2 cellular contexts compared by ENCODE assay signal in the genomic region with DNA sequence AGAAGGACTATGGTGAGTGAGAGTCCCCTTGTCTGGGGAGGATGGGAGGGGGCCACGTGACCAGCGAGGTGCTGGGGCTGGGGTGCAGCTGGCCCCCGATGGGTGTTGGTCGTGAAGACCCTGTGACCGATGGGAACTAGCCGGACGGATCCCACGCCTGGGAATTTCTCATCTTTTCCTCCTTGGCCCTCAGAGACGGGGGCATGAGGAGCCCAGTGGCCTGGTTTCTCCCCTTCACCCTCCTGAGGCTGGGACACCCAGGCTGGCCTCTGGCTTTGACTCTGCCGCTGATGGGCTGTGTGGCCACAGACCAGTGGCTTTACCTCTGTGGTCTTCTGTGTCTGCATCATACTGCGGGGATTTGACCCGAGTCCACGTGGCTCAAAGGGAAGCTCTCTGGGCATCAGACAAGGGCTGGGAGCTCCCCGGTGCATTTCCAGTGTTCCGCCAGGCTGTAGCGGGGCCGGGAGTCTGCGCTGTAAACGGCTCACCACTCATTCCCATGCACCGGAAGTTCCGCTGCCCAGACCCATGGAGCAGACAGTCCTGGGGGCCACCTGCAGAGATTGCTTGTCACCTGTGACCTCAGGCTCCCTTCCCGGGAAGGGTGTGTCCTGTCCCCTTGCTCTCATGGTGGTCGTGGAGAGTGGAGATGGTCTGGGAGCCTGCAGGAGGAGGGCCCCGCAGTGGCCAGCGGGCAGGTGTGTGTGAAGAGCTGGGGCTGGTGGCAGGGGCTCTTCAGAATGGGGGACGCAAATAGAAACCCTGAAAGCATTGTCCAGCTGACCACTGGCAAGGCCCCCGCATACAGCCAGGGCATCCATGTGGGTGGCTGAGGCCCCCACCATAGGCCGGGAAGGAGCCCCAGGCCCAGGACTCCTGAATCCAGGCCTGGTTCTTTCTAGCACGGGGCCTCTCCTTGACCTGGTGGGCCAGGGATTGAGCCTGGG.
A peak's percentile ranks its signal among the peaks of the same experiment; 100 is the strongest.
TF ChIP-seq lines count a peak whose summit lies in the region.

No MANE protein-coding gene starts in this region.

TF ChIP-seq in GM23338, 12 proteins besides CTCF, POLR2A, EP300 and RAD21 (continued from another document and continues in another):
- TF ChIP-seq, protein P1, sequence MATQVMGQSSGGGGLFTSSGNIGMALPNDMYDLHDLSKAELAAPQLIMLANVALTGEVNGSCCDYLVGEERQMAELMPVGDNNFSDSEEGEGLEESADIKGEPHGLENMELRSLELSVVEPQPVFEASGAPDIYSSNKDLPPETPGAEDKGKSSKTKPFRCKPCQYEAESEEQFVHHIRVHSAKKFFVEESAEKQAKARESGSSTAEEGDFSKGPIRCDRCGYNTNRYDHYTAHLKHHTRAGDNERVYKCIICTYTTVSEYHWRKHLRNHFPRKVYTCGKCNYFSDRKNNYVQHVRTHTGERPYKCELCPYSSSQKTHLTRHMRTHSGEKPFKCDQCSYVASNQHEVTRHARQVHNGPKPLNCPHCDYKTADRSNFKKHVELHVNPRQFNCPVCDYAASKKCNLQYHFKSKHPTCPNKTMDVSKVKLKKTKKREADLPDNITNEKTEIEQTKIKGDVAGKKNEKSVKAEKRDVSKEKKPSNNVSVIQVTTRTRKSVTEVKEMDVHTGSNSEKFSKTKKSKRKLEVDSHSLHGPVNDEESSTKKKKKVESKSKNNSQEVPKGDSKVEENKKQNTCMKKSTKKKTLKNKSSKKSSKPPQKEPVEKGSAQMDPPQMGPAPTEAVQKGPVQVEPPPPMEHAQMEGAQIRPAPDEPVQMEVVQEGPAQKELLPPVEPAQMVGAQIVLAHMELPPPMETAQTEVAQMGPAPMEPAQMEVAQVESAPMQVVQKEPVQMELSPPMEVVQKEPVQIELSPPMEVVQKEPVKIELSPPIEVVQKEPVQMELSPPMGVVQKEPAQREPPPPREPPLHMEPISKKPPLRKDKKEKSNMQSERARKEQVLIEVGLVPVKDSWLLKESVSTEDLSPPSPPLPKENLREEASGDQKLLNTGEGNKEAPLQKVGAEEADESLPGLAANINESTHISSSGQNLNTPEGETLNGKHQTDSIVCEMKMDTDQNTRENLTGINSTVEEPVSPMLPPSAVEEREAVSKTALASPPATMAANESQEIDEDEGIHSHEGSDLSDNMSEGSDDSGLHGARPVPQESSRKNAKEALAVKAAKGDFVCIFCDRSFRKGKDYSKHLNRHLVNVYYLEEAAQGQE (IDR thresholded peaks at IDR 0.05; ENCODE audit: unreplicated experiment): no peak
- TF ChIP-seq, protein P2, sequence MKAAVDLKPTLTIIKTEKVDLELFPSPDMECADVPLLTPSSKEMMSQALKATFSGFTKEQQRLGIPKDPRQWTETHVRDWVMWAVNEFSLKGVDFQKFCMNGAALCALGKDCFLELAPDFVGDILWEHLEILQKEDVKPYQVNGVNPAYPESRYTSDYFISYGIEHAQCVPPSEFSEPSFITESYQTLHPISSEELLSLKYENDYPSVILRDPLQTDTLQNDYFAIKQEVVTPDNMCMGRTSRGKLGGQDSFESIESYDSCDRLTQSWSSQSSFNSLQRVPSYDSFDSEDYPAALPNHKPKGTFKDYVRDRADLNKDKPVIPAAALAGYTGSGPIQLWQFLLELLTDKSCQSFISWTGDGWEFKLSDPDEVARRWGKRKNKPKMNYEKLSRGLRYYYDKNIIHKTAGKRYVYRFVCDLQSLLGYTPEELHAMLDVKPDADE (IDR thresholded peaks at IDR 0.05): no peak
- TF ChIP-seq EZH2 (IDR thresholded peaks at IDR 0.05; ENCODE audit: low read depth, unreplicated experiment) (no peak), ZNF114 (CRISPR knock-in tag; IDR thresholded peaks at IDR 0.05) (no peak), STAT1 (IDR thresholded peaks at IDR 0.05; ENCODE audit: unreplicated experiment) (no peak)
- TF ChIP-seq, protein P3, sequence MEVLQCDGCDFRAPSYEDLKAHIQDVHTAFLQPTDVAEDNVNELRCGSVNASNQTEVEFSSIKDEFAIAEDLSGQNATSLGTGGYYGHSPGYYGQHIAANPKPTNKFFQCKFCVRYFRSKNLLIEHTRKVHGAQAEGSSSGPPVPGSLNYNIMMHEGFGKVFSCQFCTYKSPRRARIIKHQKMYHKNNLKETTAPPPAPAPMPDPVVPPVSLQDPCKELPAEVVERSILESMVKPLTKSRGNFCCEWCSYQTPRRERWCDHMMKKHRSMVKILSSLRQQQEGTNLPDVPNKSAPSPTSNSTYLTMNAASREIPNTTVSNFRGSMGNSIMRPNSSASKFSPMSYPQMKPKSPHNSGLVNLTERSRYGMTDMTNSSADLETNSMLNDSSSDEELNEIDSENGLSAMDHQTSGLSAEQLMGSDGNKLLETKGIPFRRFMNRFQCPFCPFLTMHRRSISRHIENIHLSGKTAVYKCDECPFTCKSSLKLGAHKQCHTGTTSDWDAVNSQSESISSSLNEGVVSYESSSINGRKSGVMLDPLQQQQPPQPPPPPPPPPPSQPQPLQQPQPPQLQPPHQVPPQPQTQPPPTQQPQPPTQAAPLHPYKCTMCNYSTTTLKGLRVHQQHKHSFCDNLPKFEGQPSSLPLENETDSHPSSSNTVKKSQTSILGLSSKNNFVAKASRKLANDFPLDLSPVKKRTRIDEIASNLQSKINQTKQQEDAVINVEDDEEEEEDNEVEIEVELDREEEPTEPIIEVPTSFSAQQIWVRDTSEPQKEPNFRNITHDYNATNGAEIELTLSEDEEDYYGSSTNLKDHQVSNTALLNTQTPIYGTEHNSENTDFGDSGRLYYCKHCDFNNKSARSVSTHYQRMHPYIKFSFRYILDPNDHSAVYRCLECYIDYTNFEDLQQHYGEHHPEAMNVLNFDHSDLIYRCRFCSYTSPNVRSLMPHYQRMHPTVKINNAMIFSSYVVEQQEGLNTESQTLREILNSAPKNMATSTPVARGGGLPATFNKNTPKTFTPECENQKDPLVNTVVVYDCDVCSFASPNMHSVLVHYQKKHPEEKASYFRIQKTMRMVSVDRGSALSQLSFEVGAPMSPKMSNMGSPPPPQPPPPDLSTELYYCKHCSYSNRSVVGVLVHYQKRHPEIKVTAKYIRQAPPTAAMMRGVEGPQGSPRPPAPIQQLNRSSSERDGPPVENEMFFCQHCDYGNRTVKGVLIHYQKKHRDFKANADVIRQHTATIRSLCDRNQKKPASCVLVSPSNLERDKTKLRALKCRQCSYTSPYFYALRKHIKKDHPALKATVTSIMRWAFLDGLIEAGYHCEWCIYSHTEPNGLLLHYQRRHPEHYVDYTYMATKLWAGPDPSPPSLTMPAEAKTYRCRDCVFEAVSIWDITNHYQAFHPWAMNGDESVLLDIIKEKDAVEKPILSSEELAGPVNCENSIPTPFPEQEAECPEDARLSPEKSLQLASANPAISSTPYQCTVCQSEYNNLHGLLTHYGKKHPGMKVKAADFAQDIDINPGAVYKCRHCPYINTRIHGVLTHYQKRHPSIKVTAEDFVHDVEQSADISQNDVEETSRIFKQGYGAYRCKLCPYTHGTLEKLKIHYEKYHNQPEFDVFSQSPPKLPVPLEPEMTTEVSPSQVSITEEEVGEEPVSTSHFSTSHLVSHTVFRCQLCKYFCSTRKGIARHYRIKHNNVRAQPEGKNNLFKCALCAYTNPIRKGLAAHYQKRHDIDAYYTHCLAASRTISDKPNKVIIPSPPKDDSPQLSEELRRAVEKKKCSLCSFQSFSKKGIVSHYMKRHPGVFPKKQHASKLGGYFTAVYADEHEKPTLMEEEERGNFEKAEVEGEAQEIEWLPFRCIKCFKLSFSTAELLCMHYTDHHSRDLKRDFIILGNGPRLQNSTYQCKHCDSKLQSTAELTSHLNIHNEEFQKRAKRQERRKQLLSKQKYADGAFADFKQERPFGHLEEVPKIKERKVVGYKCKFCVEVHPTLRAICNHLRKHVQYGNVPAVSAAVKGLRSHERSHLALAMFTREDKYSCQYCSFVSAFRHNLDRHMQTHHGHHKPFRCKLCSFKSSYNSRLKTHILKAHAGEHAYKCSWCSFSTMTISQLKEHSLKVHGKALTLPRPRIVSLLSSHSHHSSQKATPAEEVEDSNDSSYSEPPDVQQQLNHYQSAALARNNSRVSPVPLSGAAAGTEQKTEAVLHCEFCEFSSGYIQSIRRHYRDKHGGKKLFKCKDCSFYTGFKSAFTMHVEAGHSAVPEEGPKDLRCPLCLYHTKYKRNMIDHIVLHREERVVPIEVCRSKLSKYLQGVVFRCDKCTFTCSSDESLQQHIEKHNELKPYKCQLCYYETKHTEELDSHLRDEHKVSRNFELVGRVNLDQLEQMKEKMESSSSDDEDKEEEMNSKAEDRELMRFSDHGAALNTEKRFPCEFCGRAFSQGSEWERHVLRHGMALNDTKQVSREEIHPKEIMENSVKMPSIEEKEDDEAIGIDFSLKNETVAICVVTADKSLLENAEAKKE (CRISPR knock-in tag; IDR thresholded peaks at IDR 0.05): no peak

TF ChIP-seq in WTC11, 78 proteins besides CTCF, POLR2A, EP300 and RAD21 (continued from another document):
- TF ChIP-seq, protein P4, sequence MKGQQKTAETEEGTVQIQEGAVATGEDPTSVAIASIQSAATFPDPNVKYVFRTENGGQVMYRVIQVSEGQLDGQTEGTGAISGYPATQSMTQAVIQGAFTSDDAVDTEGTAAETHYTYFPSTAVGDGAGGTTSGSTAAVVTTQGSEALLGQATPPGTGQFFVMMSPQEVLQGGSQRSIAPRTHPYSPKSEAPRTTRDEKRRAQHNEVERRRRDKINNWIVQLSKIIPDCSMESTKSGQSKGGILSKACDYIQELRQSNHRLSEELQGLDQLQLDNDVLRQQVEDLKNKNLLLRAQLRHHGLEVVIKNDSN (CRISPR knock-in tag; IDR thresholded peaks at IDR 0.05): peak; percentile 47; the same call in 1 of the 2 replicates
